Comparison of ENCODE assay signal across 1 cellular context in genomic region chr13:106117035-106117434, GRCh38.
A peak's percentile ranks its signal among the peaks of the same experiment; 100 is the strongest.
TF ChIP-seq lines count a peak whose summit lies in the region.

No MANE protein-coding gene starts in this region.

TF ChIP-seq in endothelial cell of umbilical vein, 7 proteins besides CTCF, POLR2A, EP300 and RAD21:
- TF ChIP-seq GATA2 (IDR thresholded peaks at IDR 0.05; ENCODE audit: insufficient read depth, insufficient read length, low read depth, low read length) = peak; percentile 67
- peak; percentile 40 for TF ChIP-seq POLR2AphosphoS5 (IDR thresholded peaks at IDR 0.05; ENCODE audit: insufficient read depth, low read depth, low read length)
- no peak for TF ChIP-seq MYC (IDR thresholded peaks at IDR 0.05; ENCODE audit: low read depth, low read length)
- TF ChIP-seq EZH2 (IDR thresholded peaks at IDR 0.05; ENCODE audit: borderline replicate concordance, low read depth, low read length, severe bottlenecking) = no peak
- TF ChIP-seq FOS (IDR thresholded peaks at IDR 0.05; ENCODE audit: borderline replicate concordance, insufficient read depth, low read length) = peak; percentile 51
- TF ChIP-seq JUN (IDR thresholded peaks at IDR 0.05; ENCODE audit: borderline replicate concordance, insufficient read depth, insufficient read length, low read depth) = peak; percentile 33
- TF ChIP-seq MAX (IDR thresholded peaks at IDR 0.05; ENCODE audit: insufficient read depth, insufficient read length) = no peak
